Comparison of ENCODE assay signal across 10 cellular contexts in the genomic region with DNA sequence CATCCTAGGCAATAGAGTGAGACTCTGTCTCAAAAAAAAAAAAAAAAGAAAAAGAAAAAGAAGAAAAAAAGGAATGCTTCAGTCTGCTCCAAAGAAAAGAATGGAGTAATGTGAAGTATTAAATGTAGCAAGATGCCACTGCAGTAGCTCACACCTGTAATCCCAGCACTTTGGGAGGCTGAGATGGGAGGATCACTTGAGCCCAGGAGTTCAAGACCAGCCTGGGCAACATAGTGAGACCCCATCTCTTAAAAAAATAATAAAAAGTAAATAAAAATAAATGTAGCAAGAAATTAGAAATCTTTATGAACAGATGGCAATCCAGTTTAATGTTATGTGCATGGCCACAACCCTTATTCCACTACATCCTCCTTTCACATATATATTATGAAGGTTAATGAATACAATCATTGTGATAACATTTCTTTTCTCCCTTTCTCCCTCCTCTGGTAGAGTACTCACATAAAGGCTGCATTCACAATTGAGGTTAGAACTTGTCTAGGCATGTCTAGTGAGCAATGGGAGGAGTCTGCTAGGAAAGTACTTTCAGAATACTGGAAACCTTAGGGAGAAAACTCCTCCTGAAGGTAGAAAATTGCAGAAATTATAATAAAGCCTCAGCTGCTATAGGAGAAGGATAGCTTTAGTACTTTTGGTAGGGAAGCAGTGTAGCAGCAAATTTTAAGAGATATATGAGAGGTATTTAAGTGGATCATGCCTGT. TPM values are rescaled to one million over a fixed set of nuclear protein-coding genes. Genes with fewer than 3 reads are reported as not detected.
A peak's percentile ranks its signal among the peaks of the same experiment; 100 is the strongest.
DNase-seq lines count a peak whose midpoint lies in the region; TF ChIP-seq lines count a peak whose summit lies in the region.
"Had no signal": no experiment of that assay in that cellular context is flagged by ENCODE, and none has a peak within 500 bp of the region (broad histone marks: within the 10 kb centered on the region; RNA-seq: fewer than 3 reads in every experiment).

No MANE protein-coding gene starts in this region.

- no peaks in the 10 kb centered on the region for H3K9me2 ChIP-seq in PC-9 (ENCODE audit: insufficient read depth)

- no peaks in the 10 kb centered on the region for H3K9me3 Mint-ChIP-seq in activated naive CD4-positive, alpha-beta T cell treated with anti-CD3 and anti-CD28 coated beads, Interleukin-2, amount 10 ng/mL, durations not matched to agents 7 days and 5 days

- POLR2A ChIA-PET in PC-9 (lab: Charles Lee; ENCODE audit: unreplicated experiment): no interaction called here

- no peaks in the 10 kb centered on the region for H3K36me3 Mint-ChIP-seq in activated naive CD4-positive, alpha-beta T cell treated with anti-CD3 and anti-CD28 coated beads, Interleukin-2, amount 10 ng/mL, durations not matched to agents 7 days and 5 days

- H3K36me3 ChIP-seq in PC-9 (ENCODE audit: low read depth): no peaks in the 10 kb centered on the region
- H3K36me3 ChIP-seq in fibroblast of lung (ENCODE audit: control insufficient read depth, insufficient read depth, low read length): no peaks in the 10 kb centered on the region

- H3K27me3 ChIP-seq in PC-9 (ENCODE audit: insufficient read depth, low read depth) (no peaks in the 10 kb centered on the region), fibroblast of lung (ENCODE audit: control insufficient read depth, insufficient read depth, low read length) (no peaks in the 10 kb centered on the region)

- H4K20me1 ChIP-seq in PC-9 (ENCODE audit: insufficient read depth): no peaks in the 10 kb centered on the region
- H4K20me1 ChIP-seq in fibroblast of lung (ENCODE audit: control insufficient read depth, extremely low read depth, insufficient read depth, low read length): no peaks in the 10 kb centered on the region

- CTCF ChIA-PET in activated naive CD4-positive, alpha-beta T cell treated with anti-CD3 and anti-CD28 coated beads, Interleukin-2, amount 10 ng/mL, durations not matched to agents 7 days and 5 days (lab: Charles Lee): no interaction called here
- CTCF ChIA-PET in PC-9 (lab: Charles Lee): no interaction called here

- H3K4me2 ChIP-seq in PC-9 (peak overlapping the region; percentile 23; the same call in 1 of the 2 replicates), fibroblast of lung (ENCODE audit: extremely low read depth, insufficient read depth, low read length) (no peak overlapping the region)

- H3F3A ChIP-seq in PC-9 (ENCODE audit: insufficient read depth, low read depth): peaks cover 5% of the 10 kb centered on the region; the same call in 1 of the 2 replicates

- H3K79me2 ChIP-seq in PC-9 (ENCODE audit: low read depth) (no peaks in the 10 kb centered on the region), fibroblast of lung (ENCODE audit: control insufficient read depth, insufficient read depth, low read length) (no peaks in the 10 kb centered on the region)

- H2AFZ ChIP-seq in PC-9 (no peak overlapping the region), fibroblast of lung (ENCODE audit: low read length) (no peak overlapping the region)

- H3K4me1 ChIP-seq in PC-9 (replicated peaks; ENCODE audit: insufficient read depth): peaks cover 31% of the 10 kb centered on the region
- peaks cover 2% of the 10 kb centered on the region for H3K4me1 ChIP-seq in fibroblast of lung (ENCODE audit: control insufficient read depth, extremely low read depth, insufficient read depth, low read length)

- no peak for DNase-seq in activated naive CD4-positive, alpha-beta T cell treated with anti-CD3 and anti-CD28 coated beads, Interleukin-2, amount 10 ng/mL, durations not matched to agents 7 days and 5 days
- no peak for DNase-seq in activated naive CD4-positive, alpha-beta T cell treated with anti-CD3 and anti-CD28 coated beads, Interleukin-2, amount 50 U/mL, for 16 hours
- DNase-seq in PC-9: no peak
- peak; percentile 83 to 86 for DNase-seq in fibroblast of lung (ENCODE audit: low read depth in 2 of 2)
- peak; percentile 70 for DNase-seq in stromal cell of bone marrow (ENCODE audit: low read depth)
- DNase-seq in NCI-H128 (lab: John Stamatoyannopoulos, UW; ENCODE audit: unreplicated experiment): no peak
- DNase-seq in stimulated activated CD4-positive, alpha-beta T cell treated with anti-CD3 and anti-CD28 coated beads, Interleukin-4, amount 100 ng/mL, for 4 hours: no peak
- DNase-seq in NCI-H1694 treated with DMSO at 0.1 percent for 48 hours (lab: John Stamatoyannopoulos, UW): no peak
- DNase-seq: nucleus accumbens had no signal

- no peak overlapping the region for H3K9ac ChIP-seq in fibroblast of lung (ENCODE audit: insufficient read depth, low read length)

- no peak overlapping the region for H3K4me3 ChIP-seq in PC-9
- H3K4me3 ChIP-seq in fibroblast of lung (replicated peaks in 1 of 4; ENCODE audit: control extremely low read depth in 1 of 4, insufficient read depth in 1 of 4, low read depth in 3 of 4, low read length in 4 of 4): no peak overlapping the region

- peaks cover 16% of the 10 kb centered on the region for H3K4me1 Mint-ChIP-seq in activated naive CD4-positive, alpha-beta T cell treated with anti-CD3 and anti-CD28 coated beads, Interleukin-2, amount 10 ng/mL, durations not matched to agents 7 days and 5 days

- no TSS peak for BruUV-seq in PC-9 (replicated peaks; lab: Mats Ljungman, UMichigan)

- no peaks in the 10 kb centered on the region for H3K9me3 ChIP-seq in PC-9 (ENCODE audit: insufficient read depth, low read depth)
- no peaks in the 10 kb centered on the region for H3K9me3 ChIP-seq in fibroblast of lung (ENCODE audit: control insufficient read depth, insufficient read depth, low read depth, low read length)

- H3K27ac ChIP-seq in PC-9 (0 out of 2 replicates have a peak overlapping the region, but pooled peaks have one; percentile 34), fibroblast of lung (ENCODE audit: insufficient read depth, low read length) (peak overlapping the region; percentile 29)

- no peak overlapping the region for H3K4me3 Mint-ChIP-seq in activated naive CD4-positive, alpha-beta T cell treated with anti-CD3 and anti-CD28 coated beads, Interleukin-2, amount 10 ng/mL, durations not matched to agents 7 days and 5 days
- H3K4me3 Mint-ChIP-seq: activated naive CD8-positive, alpha-beta T cell had no signal

- H3K27me3 Mint-ChIP-seq in activated naive CD4-positive, alpha-beta T cell treated with anti-CD3 and anti-CD28 coated beads, Interleukin-2, amount 10 ng/mL, durations not matched to agents 7 days and 5 days: no peaks in the 10 kb centered on the region
- H3K27me3 Mint-ChIP-seq: activated naive CD8-positive, alpha-beta T cell had no signal

- H3K27ac Mint-ChIP-seq in activated naive CD4-positive, alpha-beta T cell treated with anti-CD3 and anti-CD28 coated beads, Interleukin-2, amount 10 ng/mL, durations not matched to agents 7 days and 5 days: peak overlapping the region; percentile 5
- H3K27ac Mint-ChIP-seq: activated naive CD8-positive, alpha-beta T cell had no signal

- TF ChIP-seq CTCF in PC-9 (conservative IDR thresholded peaks at IDR 0.05) (no peak), fibroblast of lung (conservative IDR thresholded peaks at IDR 0.05 in 1 of 2, IDR thresholded peaks at IDR 0.05 in 1 of 2; ENCODE audit: low read depth in 1 of 2, low read length in 2 of 2) (no peak)

- intact Hi-C loops in PC-9 (cut with micrococcal nuclease; ENCODE audit: unreplicated experiment): no loop called here

RNA-seq across cellular contexts. Expression of a gene that starts 20.4 kb away (rescaled TPM):
- total RNA-seq in PC-9 (2021): 0.30 and 0.57 TPM in 2 replicates
- total RNA-seq in fibroblast of lung: 0.51 and 0.66 TPM in 2 replicates
- 0.49 and 0.54 TPM in 2 replicates for polyA plus RNA-seq in fibroblast of lung
- 0.51 and 0.65 TPM in 2 replicates for polyA plus RNA-seq in fibroblast of lung (2012)
- polyA minus RNA-seq in fibroblast of lung (ENCODE audit: low replicate concordance): 2.0 and 3.0 TPM in 2 replicates

RNA-seq across cellular contexts. Expression of a gene that starts 20.5 kb away (rescaled TPM):
- total RNA-seq in PC-9 (2021) (40.7 and 44.9 TPM in 2 replicates), fibroblast of lung (200 and 222 TPM in 2 replicates)
- 50.9 and 60.2 TPM in 2 replicates for polyA plus RNA-seq in fibroblast of lung
- 50.8 and 60.8 TPM in 2 replicates for polyA plus RNA-seq in fibroblast of lung (2012)
- polyA minus RNA-seq in fibroblast of lung (ENCODE audit: low replicate concordance): 5.8 and 32.6 TPM in 2 replicates

RNA-seq across cellular contexts. Expression of a gene that starts 24.9 kb away (rescaled TPM):
- total RNA-seq in PC-9 (2021) (21.8 and 26.3 TPM in 2 replicates), fibroblast of lung (32.1 and 34.7 TPM in 2 replicates)
- 34.9 and 49.0 TPM in 2 replicates for polyA plus RNA-seq in fibroblast of lung
- polyA plus RNA-seq in fibroblast of lung (2012): 19.3 and 30.4 TPM in 2 replicates
- 2.4 and 5.6 TPM in 2 replicates for polyA minus RNA-seq in fibroblast of lung (ENCODE audit: low replicate concordance)

Comparison
In these comparisons a context has a peak if more than half of its experiments do, and no peak if none do; other contexts are left out.
1. DNase-seq: peak in fibroblast of lung (2 of 2) and stromal cell of bone marrow (single experiment); none in activated naive CD4-positive, alpha-beta T cell treated with anti-CD3 and anti-CD28 coated beads, Interleukin-2, amount 10 ng/mL, durations not matched to agents 7 days and 5 days (single experiment), activated naive CD4-positive, alpha-beta T cell treated with anti-CD3 and anti-CD28 coated beads, Interleukin-2, amount 50 U/mL, for 16 hours (single experiment), PC-9 (0 of 2), NCI-H128 (single experiment), stimulated activated CD4-positive, alpha-beta T cell treated with anti-CD3 and anti-CD28 coated beads, Interleukin-4, amount 100 ng/mL, for 4 hours (0 of 2) and NCI-H1694 treated with DMSO at 0.1 percent for 48 hours (single experiment).